Comparison of ENCODE assay signal across 9 cellular contexts in the genomic region with DNA sequence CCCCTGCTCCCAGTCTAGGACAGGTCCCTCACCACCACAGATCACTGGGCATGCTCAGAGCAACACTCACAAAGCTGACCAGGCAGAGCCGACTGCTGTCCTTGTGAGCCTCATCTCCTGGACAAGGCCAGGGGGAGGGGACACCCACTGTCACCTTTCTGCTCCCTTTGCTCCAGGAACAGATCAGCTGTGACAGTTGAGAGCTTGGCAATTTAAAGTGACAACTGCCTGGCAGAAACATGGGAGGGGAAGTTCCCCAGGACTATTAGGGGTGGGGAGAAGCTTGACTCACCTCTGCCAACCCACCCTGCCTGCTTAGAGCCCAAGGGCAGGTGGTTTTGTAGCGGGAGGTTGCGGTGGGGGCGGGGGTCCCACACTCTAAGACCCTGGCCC.
A peak's percentile ranks its signal among the peaks of the same experiment; 100 is the strongest.
DNase-seq lines count a peak whose midpoint lies in the region; ATAC-seq, FAIRE-seq and TF ChIP-seq lines count a peak whose summit lies in the region.
"Had no signal": no experiment of that assay in that cellular context is flagged by ENCODE, and none has a peak within 500 bp of the region (broad histone marks: within the 10 kb centered on the region; RNA-seq: fewer than 3 reads in every experiment).

No MANE protein-coding gene starts in this region.

- H3K4me1 Mint-ChIP-seq in natural killer cell (peaks cover 49 to 65% of the 10 kb centered on the region in 2 donors), HFFc6 (ENCODE audit: low read depth) (peaks cover 23% of the 10 kb centered on the region)

- WGBS in A549 (ENCODE audit: missing lambda C conversion rate): 0% methylated on average over 1 of the region's 4 CpGs

- ATAC-seq in A549 (no peak), natural killer cell (no peak), HG03108 (IDR thresholded peaks at IDR 0.05; ENCODE audit: unreplicated experiment) (no peak), GM21390 (IDR thresholded peaks at IDR 0.05; ENCODE audit: unreplicated experiment) (no peak)

- H3K9me3 Mint-ChIP-seq in natural killer cell (no peaks in the 10 kb centered on the region), HFFc6 (no peaks in the 10 kb centered on the region)

- intact Hi-C loops in dorsolateral prefrontal cortex (cut with DNase I): loop anchor here in 1 of 2 donors (5.0 kb wide), 1 partner anchor 80 kb away; a partner anchor contains a TSS
- intact Hi-C loops in natural killer cell (cut with micrococcal nuclease): loop anchor here (10.0 kb wide), 2 partner anchors 48 to 52 kb away; no protein-coding TSS in a partner anchor

- H3K27me3 Mint-ChIP-seq in natural killer cell (ENCODE audit: low read depth in 2 of 2): no peaks in the 10 kb centered on the region
- H3K27me3 Mint-ChIP-seq in HFFc6 (ENCODE audit: insufficient read depth): peaks cover 2% of the 10 kb centered on the region; the same call in 1 of the 2 replicates

- TF ChIP-seq CTCF in A549 (IDR thresholded peaks at IDR 0.05) (no peak), dorsolateral prefrontal cortex (IDR thresholded peaks at IDR 0.05 in 54 of 56, conservative IDR thresholded peaks at IDR 0.05 in 2 of 56; ENCODE audit: low read depth in 1 of 56, partially characterized antibody in 56 of 56) (no peak), natural killer cell (IDR thresholded peaks at IDR 0.05) (no peak), HFFc6 (IDR thresholded peaks at IDR 0.05) (no peak)

- H3K4me3 Mint-ChIP-seq in natural killer cell (peak overlapping the region; percentile 49), HFFc6 (no peak overlapping the region)

- CTCF ChIA-PET in A549 (lab: Yijun Ruan, JAX): interaction anchor here (3.0 to 5.3 kb wide), 3 partner anchors 10 to 27 kb away, joined by 9 to 50 read pairs (median 35); no protein-coding TSS in a partner anchor

- no peak for TF ChIP-seq POLR2A in A549 (IDR thresholded peaks at IDR 0.05; ENCODE audit: low read length)

- TF ChIP-seq RAD21 in A549 (conservative IDR thresholded peaks at IDR 0.05 in 1 of 2, IDR thresholded peaks at IDR 0.05 in 1 of 2) (no peak), Ishikawa (IDR thresholded peaks at IDR 0.05; ENCODE audit: low read depth) (no peak)

- H3K27ac ChIP-seq in A549 (peak overlapping the region in 1 of 2 experiments; percentile 85; a peak in 3 of 6 replicates), dorsolateral prefrontal cortex (peak overlapping the region in 27 of 59 donors; percentile 9 to 85 (median 71))
- H3K27ac ChIP-seq: epithelial cell of prostate had no signal

- peaks cover 34% of the 10 kb centered on the region for H3K4me1 ChIP-seq in A549

- peak overlapping the region; percentile 96 for H3K4me2 ChIP-seq in A549

- TF ChIP-seq EP300 in A549 (IDR thresholded peaks at IDR 0.05): no peak
- TF ChIP-seq EP300 in Ishikawa (IDR thresholded peaks at IDR 0.05; ENCODE audit: borderline replicate concordance): no peak

- H3K36me3 Mint-ChIP-seq in natural killer cell: no peaks in the 10 kb centered on the region
- H3K36me3 Mint-ChIP-seq in HFFc6 (ENCODE audit: low read depth): no peaks in the 10 kb centered on the region

- DNase-seq in A549 (ENCODE audit: low read depth in 1 of 2, low spot score in 1 of 2) (no peak), dorsolateral prefrontal cortex (no peak), natural killer cell (no peak), iPS-NIHi11 (ENCODE audit: low spot score) (no peak), HFFc6 (no peak)

- H3K27me3 ChIP-seq in dorsolateral prefrontal cortex: no peaks in the 10 kb centered on the region

- H3K9me3 ChIP-seq in A549: no peaks in the 10 kb centered on the region

- peak overlapping the region in 1 of 2 donors; percentile 70 for H3K27ac Mint-ChIP-seq in natural killer cell
- no peak overlapping the region for H3K27ac Mint-ChIP-seq in HFFc6

- POLR2A ChIA-PET in A549 (lab: Yijun Ruan, JAX): no interaction called here

- FAIRE-seq in A549 (lab: Jason Lieb, UNC): no peak

- H3K4me3 ChIP-seq in A549 (0 out of 3 replicates have a peak overlapping the region, but pooled peaks have one; percentile 84), dorsolateral prefrontal cortex (peak overlapping the region in 42 of 59 donors; percentile 52 to 89 (median 74))

TF ChIP-seq in A549, 52 proteins besides CTCF, POLR2A, EP300 and RAD21:
- TF ChIP-seq, protein P1, sequence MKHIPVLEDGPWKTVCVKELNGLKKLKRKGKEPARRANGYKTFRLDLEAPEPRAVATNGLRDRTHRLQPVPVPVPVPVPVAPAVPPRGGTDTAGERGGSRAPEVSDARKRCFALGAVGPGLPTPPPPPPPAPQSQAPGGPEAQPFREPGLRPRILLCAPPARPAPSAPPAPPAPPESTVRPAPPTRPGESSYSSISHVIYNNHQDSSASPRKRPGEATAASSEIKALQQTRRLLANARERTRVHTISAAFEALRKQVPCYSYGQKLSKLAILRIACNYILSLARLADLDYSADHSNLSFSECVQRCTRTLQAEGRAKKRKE (CRISPR knock-in tag; IDR thresholded peaks at IDR 0.05; ENCODE audit: low read depth): no peak
- TF ChIP-seq GATA3 (IDR thresholded peaks at IDR 0.05; ENCODE audit: borderline replicate concordance): no peak
- TF ChIP-seq SREBF2 (IDR thresholded peaks at IDR 0.05): no peak
- no peak for TF ChIP-seq HOXA7 (CRISPR knock-in tag; IDR thresholded peaks at IDR 0.05)
- no peak for TF ChIP-seq JUN (IDR thresholded peaks at IDR 0.05)
- TF ChIP-seq FOSL2 (IDR thresholded peaks at IDR 0.05): no peak
- no peak for TF ChIP-seq FOSL2 (CRISPR knock-in tag; IDR thresholded peaks at IDR 0.05)
- TF ChIP-seq EHF (CRISPR knock-in tag; IDR thresholded peaks at IDR 0.05): no peak
- TF ChIP-seq ZC3H11A (IDR thresholded peaks at IDR 0.05): no peak
- TF ChIP-seq, protein P2, sequence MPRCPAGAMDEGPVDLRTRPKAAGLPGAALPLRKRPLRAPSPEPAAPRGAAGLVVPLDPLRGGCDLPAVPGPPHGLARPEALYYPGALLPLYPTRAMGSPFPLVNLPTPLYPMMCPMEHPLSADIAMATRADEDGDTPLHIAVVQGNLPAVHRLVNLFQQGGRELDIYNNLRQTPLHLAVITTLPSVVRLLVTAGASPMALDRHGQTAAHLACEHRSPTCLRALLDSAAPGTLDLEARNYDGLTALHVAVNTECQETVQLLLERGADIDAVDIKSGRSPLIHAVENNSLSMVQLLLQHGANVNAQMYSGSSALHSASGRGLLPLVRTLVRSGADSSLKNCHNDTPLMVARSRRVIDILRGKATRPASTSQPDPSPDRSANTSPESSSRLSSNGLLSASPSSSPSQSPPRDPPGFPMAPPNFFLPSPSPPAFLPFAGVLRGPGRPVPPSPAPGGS (IDR thresholded peaks at IDR 0.05): no peak

TF ChIP-seq in Ishikawa, 13 proteins besides CTCF, POLR2A, EP300 and RAD21:
- TF ChIP-seq EGR1 (IDR thresholded peaks at IDR 0.05) (no peak), TAF1 (IDR thresholded peaks at IDR 0.05; ENCODE audit: low read depth) (no peak), FOXM1 (IDR thresholded peaks at IDR 0.05; ENCODE audit: borderline replicate concordance, low read depth) (no peak), TEAD4 (IDR thresholded peaks at IDR 0.05) (no peak), ZBTB7A (IDR thresholded peaks at IDR 0.05; ENCODE audit: low read depth) (0 out of 2 replicates have a peak, but pooled peaks have one; percentile 12), CEBPB (IDR thresholded peaks at IDR 0.05) (no peak)
- TF ChIP-seq, protein P3, sequence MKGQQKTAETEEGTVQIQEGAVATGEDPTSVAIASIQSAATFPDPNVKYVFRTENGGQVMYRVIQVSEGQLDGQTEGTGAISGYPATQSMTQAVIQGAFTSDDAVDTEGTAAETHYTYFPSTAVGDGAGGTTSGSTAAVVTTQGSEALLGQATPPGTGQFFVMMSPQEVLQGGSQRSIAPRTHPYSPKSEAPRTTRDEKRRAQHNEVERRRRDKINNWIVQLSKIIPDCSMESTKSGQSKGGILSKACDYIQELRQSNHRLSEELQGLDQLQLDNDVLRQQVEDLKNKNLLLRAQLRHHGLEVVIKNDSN (IDR thresholded peaks at IDR 0.05): no peak
